ENCODE assay signal across 9 cellular contexts in genomic region chr15:72636519-72637282, GRCh38. TPM values are rescaled to one million over a fixed set of nuclear protein-coding genes. Genes with fewer than 3 reads are reported as not detected.
A peak's percentile ranks its signal among the peaks of the same experiment; 100 is the strongest.
DNase-seq lines count a peak whose midpoint lies in the region; ATAC-seq, FAIRE-seq and TF ChIP-seq lines count a peak whose summit lies in the region.
"Not testable (repeated sequence)": the region's sequence is repeated elsewhere in the genome, so short reads cannot be mapped to it uniquely, and the experiment has no call there.
"Had no signal": no experiment of that assay in that cellular context is flagged by ENCODE, and none has a peak within 500 bp of the region (broad histone marks: within the 10 kb centered on the region; RNA-seq: fewer than 3 reads in every experiment).

No MANE protein-coding gene starts in this region.

- in situ Hi-C loops in KBM-7 (cut with MboI; ENCODE audit: low pct_unique_long_range_greater_than_20kb, low sequenced_read_pairs): not testable (repeated sequence)
- in situ Hi-C loops in K562 (cut with MboI): loop anchor here (5.0 to 25.0 kb wide), 2 partner anchors 1466 to 1651 kb away; no protein-coding TSS in a partner anchor

- BruUV-seq in K562 (replicated peaks; lab: Mats Ljungman, UMichigan): TSS peak; percentile 97

- not testable (repeated sequence) for H4K20me1 ChIP-seq in K562 (replicated peaks; ENCODE audit: control insufficient read depth, insufficient read depth, low read length)

- not testable (repeated sequence) for H3K4me2 ChIP-seq in K562 (ENCODE audit: insufficient read depth, low read length)

- not testable (repeated sequence) for H2AFZ ChIP-seq in K562 (ENCODE audit: low read depth, low read length)

- H3K36me3 Mint-ChIP-seq in natural killer cell: not testable (repeated sequence)

- not testable (repeated sequence) for H3K9me1 ChIP-seq in K562 (ENCODE audit: control insufficient read depth, insufficient read depth, low read length)

- H3K27me3 ChIP-seq in K562 (ENCODE audit: control insufficient read depth in 2 of 2, insufficient read depth in 2 of 2, low read length in 2 of 2): not testable (repeated sequence)

- not testable (repeated sequence) for H3K4me3 ChIP-seq in K562

- POLR2A ChIA-PET in K562 (lab: Yijun Ruan, JAX): not testable (repeated sequence)

- TF ChIP-seq CTCF in K562 (IDR thresholded peaks at IDR 0.05 in 2 of 3, conservative IDR thresholded peaks at IDR 0.05 in 1 of 3; ENCODE audit: insufficient read depth in 2 of 3, low read depth in 1 of 3, low read length in 3 of 3); natural killer cell (IDR thresholded peaks at IDR 0.05): not testable (repeated sequence)

- H3K9me3 ChIP-seq in K562 (replicated peaks; ENCODE audit: control insufficient read depth, insufficient read depth, low read depth, low read length): not testable (repeated sequence)

- not testable (repeated sequence) for H3K27ac ChIP-seq in K562 (ENCODE audit: extremely low read depth, low read depth, low read length)

- H3K36me3 ChIP-seq in K562 (ENCODE audit: control insufficient read depth, insufficient read depth, low read length): not testable (repeated sequence)

- H3K4me1 Mint-ChIP-seq in natural killer cell: not testable (repeated sequence)

- not testable (repeated sequence) for TF ChIP-seq RAD21 in K562 (CRISPR knock-in tag; conservative IDR thresholded peaks at IDR 0.05 in 1 of 2, IDR thresholded peaks at IDR 0.05 in 1 of 2)

- DNase-seq in Ammon's horn (ENCODE audit: low spot score): peak; percentile 78
- DNase-seq in KBM-7: peak; percentile 35
- peak; percentile 13 to 35 for DNase-seq in activated CD4-positive, alpha-beta T cell treated with anti-CD3 and anti-CD28 coated beads for 4 hours
- DNase-seq in K562 (ENCODE audit: extremely low read depth in 1 of 4, low spot score in 3 of 4): peak in 1 of 4 experiments; percentile 81
- peak; percentile 86 for DNase-seq in Right ventricle myocardium superior
- peak; percentile 36 for DNase-seq in natural killer cell
- peak; percentile 48 to 60 for DNase-seq in stimulated activated CD4-positive, alpha-beta T cell treated with anti-CD3 and anti-CD28 coated beads, Interleukin-4, amount 100 ng/mL, for 48 hours (ENCODE audit: low read depth in 2 of 2)

- H3K4me1 ChIP-seq in K562 (replicated peaks in 1 of 2; ENCODE audit: control insufficient read depth in 2 of 2, insufficient read depth in 2 of 2, low read length in 2 of 2): not testable (repeated sequence)

- CTCF ChIA-PET in K562 (lab: Yijun Ruan, JAX; ENCODE audit: low intra/inter-chr PET ratio): not testable (repeated sequence)

- not testable (repeated sequence) for H3K9me3 Mint-ChIP-seq in natural killer cell

- not testable (repeated sequence) for FAIRE-seq in K562 (lab: Jason Lieb, UNC)

- H3K4me3 Mint-ChIP-seq in natural killer cell: peak overlapping the region; percentile 50

- not testable (repeated sequence) for TF ChIP-seq EP300 in K562 (IDR thresholded peaks at IDR 0.05; ENCODE audit: low read length)

- intact Hi-C loops in K562 (cut with micrococcal nuclease); Right ventricle myocardium superior (cut with DNase I); natural killer cell (cut with micrococcal nuclease): not testable (repeated sequence)

- peak overlapping the region in 1 of 2 donors; percentile 85 for H3K27ac Mint-ChIP-seq in natural killer cell

- not testable (repeated sequence) for H3K9ac ChIP-seq in K562 (ENCODE audit: insufficient read depth in 1 of 2, low read depth in 2 of 2, low read length in 2 of 2)

- peak; percentile 69 for ATAC-seq in GM21576 (IDR thresholded peaks at IDR 0.05; ENCODE audit: unreplicated experiment)
- ATAC-seq in K562: peak; percentile 90
- peak; percentile 97 for ATAC-seq in Right ventricle myocardium superior (ENCODE audit: poor library complexity)
- peak; percentile 46 to 88 (median 86) for ATAC-seq in natural killer cell

- not testable (repeated sequence) for H3K27me3 Mint-ChIP-seq in natural killer cell (ENCODE audit: low read depth in 2 of 2)

- not testable (repeated sequence) for TF ChIP-seq POLR2A in K562 (conservative IDR thresholded peaks at IDR 0.05)

- not testable (repeated sequence) for H3K79me2 ChIP-seq in K562 (ENCODE audit: control insufficient read depth, insufficient read depth, low read length)

- WGBS in K562 (ENCODE audit: insufficient coverage, low coverage, missing lambda C conversion rate): no CpG with 5 or more reads among the region's 43 CpGs

TF ChIP-seq in K562, 482 proteins besides CTCF, POLR2A, EP300 and RAD21 (continues in another document):
- TF ChIP-seq GABPA (tag; conservative IDR thresholded peaks at IDR 0.05; ENCODE audit: low read depth): peak; percentile 56; the same call in 1 of the 2 replicates
- TF ChIP-seq ELF1 (tag; IDR thresholded peaks at IDR 0.05): peak; percentile 42; the same call in 1 of the 2 replicates
- peak in 1 of 2 experiments; percentile 80; a peak in 2 of 4 replicates for TF ChIP-seq MAZ (CRISPR knock-in tag; conservative IDR thresholded peaks at IDR 0.05 in 1 of 2, IDR thresholded peaks at IDR 0.05 in 1 of 2)
- TF ChIP-seq RBFOX2 (IDR thresholded peaks at IDR 0.05; ENCODE audit: low read depth, low read length): peak; percentile 56

RNA-seq across cellular contexts. Expression of gene GOLGA6B, which starts 17.8 kb away (rescaled TPM):
- total RNA-seq in K562 (2011; cell fraction: chromatin; rRNA removed; ENCODE audit: low replicate concordance): not detected in 2 replicates
- not detected in 2 replicates for total RNA-seq in K562 (2011; cell fraction: nucleolus; rRNA removed)
- not detected in 2 replicates for total RNA-seq in K562 (2011; cell fraction: nucleoplasm; rRNA removed)
- total RNA-seq in K562 (2014; rRNA removed) (not detected in 2 replicates), K562 (2014; rRNA removed; fragmentation: Illumina TruSeq; extraction: Trizol) (not detected in 2 replicates), K562 (2015; rRNA removed; fragmentation: Illumina TruSeq; extraction: Trizol) (not detected in 2 replicates), K562 (2021) (not detected in 2 replicates), Right ventricle myocardium superior (not detected), natural killer cell (1 to 10 TPM in 1 of 3 donors, not detected in 2; 1.1 TPM)
- polyA plus RNA-seq in K562 (2011; rRNA removed) (not detected in 2 replicates), K562 (2014; fragmentation: Illumina TruSeq; extraction: Trizol) (not detected in 2 replicates), K562 (2014; fragmentation: Nextera tagmentation; extraction: Ambion mirVana) (not detected), K562 (2014; rRNA removed) (not detected in 2 replicates)
- not detected in 2 replicates for polyA plus RNA-seq in K562 (2011; cell fraction: cytosol; rRNA removed)
- polyA plus RNA-seq in K562 (2011; cell fraction: nucleus; rRNA removed): not detected in 2 replicates
- polyA plus RNA-seq in K562 (2012): not detected in 2 replicates
- not detected in 2 replicates for polyA minus RNA-seq in K562 (2011; rRNA and poly(A)+ RNA removed)
- polyA minus RNA-seq in K562 (2011; cell fraction: cytosol; rRNA and poly(A)+ RNA removed): not detected in 2 replicates
- polyA minus RNA-seq in K562 (2011; cell fraction: nucleus; rRNA and poly(A)+ RNA removed): not detected in 2 replicates
- polyA plus RNA-seq: IgD-negative memory B cell had no signal

RNA-seq across cellular contexts. Expression of gene HIGD2B, which starts 49.3 kb away (rescaled TPM):
- total RNA-seq in K562 (2011; cell fraction: chromatin; rRNA removed; ENCODE audit: low replicate concordance): 0.28 TPM in 1 of 2 replicates, not detected in the other
- 0.50 and 0.53 TPM in 2 replicates for total RNA-seq in K562 (2011; cell fraction: nucleolus; rRNA removed)
- total RNA-seq in K562 (2011; cell fraction: nucleoplasm; rRNA removed): 0.59 and 1.3 TPM in 2 replicates
- total RNA-seq in K562 (2014; rRNA removed) (0.14 and 0.41 TPM in 2 replicates), K562 (2014; rRNA removed; fragmentation: Illumina TruSeq; extraction: Trizol) (not detected in 2 replicates), K562 (2015; rRNA removed; fragmentation: Illumina TruSeq; extraction: Trizol) (0.18 TPM in 1 of 2 replicates, not detected in the other), K562 (2021) (0.22 TPM in 1 of 2 replicates, not detected in the other), Right ventricle myocardium superior (not detected), natural killer cell (1 to 10 TPM in 2 of 3 donors, under 1 TPM in 1; 0.88 to 1.8 (median 1.1) TPM)
- polyA plus RNA-seq in K562 (2011; rRNA removed) (not detected in 2 replicates), K562 (2014; fragmentation: Illumina TruSeq; extraction: Trizol) (not detected in 2 replicates), K562 (2014; fragmentation: Nextera tagmentation; extraction: Ambion mirVana) (under 1 TPM in 1 of 2 experiments, not detected in 1; 0.04 TPM), K562 (2014; rRNA removed) (not detected in 2 replicates)
- polyA plus RNA-seq in K562 (2011; cell fraction: cytosol; rRNA removed): not detected in 2 replicates
- polyA plus RNA-seq in K562 (2011; cell fraction: nucleus; rRNA removed): 0.11 and 0.17 TPM in 2 replicates
- not detected in 2 replicates for polyA plus RNA-seq in K562 (2012)
- 0.35 TPM in 1 of 2 replicates, not detected in the other for polyA minus RNA-seq in K562 (2011; rRNA and poly(A)+ RNA removed)
- not detected in 2 replicates for polyA minus RNA-seq in K562 (2011; cell fraction: cytosol; rRNA and poly(A)+ RNA removed)
- 0.40 and 0.78 TPM in 2 replicates for polyA minus RNA-seq in K562 (2011; cell fraction: nucleus; rRNA and poly(A)+ RNA removed)
- polyA plus RNA-seq: IgD-negative memory B cell had no signal

RNA-seq across cellular contexts. Expression of gene BBS4, which starts 49.3 kb away (rescaled TPM):
- 109 and 163 TPM in 2 replicates for total RNA-seq in K562 (2011; cell fraction: chromatin; rRNA removed; ENCODE audit: low replicate concordance)
- total RNA-seq in K562 (2011; cell fraction: nucleolus; rRNA removed): 45.7 and 60.0 TPM in 2 replicates
- 129 and 205 TPM in 2 replicates for total RNA-seq in K562 (2011; cell fraction: nucleoplasm; rRNA removed)
- total RNA-seq in K562 (2014; rRNA removed) (33.7 and 36.4 TPM in 2 replicates), K562 (2014; rRNA removed; fragmentation: Illumina TruSeq; extraction: Trizol) (33.2 and 38.2 TPM in 2 replicates), K562 (2015; rRNA removed; fragmentation: Illumina TruSeq; extraction: Trizol) (22.8 and 25.1 TPM in 2 replicates), K562 (2021) (26.2 and 29.0 TPM in 2 replicates), Right ventricle myocardium superior (11.5 TPM), natural killer cell (10 to 100 TPM; 24.7 to 37.2 (median 26.7) TPM)
- polyA plus RNA-seq in K562 (2011; rRNA removed) (58.5 and 72.0 TPM in 2 replicates), K562 (2014; fragmentation: Illumina TruSeq; extraction: Trizol) (38.8 and 50.0 TPM in 2 replicates), K562 (2014; fragmentation: Nextera tagmentation; extraction: Ambion mirVana) (10 to 100 TPM; 61.3 to 80.7 TPM), K562 (2014; rRNA removed) (34.3 and 38.9 TPM in 2 replicates)
- polyA plus RNA-seq in K562 (2011; cell fraction: cytosol; rRNA removed): 27.8 and 28.2 TPM in 2 replicates
- polyA plus RNA-seq in K562 (2011; cell fraction: nucleus; rRNA removed): 84.9 and 122 TPM in 2 replicates
- 23.3 and 35.1 TPM in 2 replicates for polyA plus RNA-seq in K562 (2012)
- polyA minus RNA-seq in K562 (2011; rRNA and poly(A)+ RNA removed): 52.7 and 58.9 TPM in 2 replicates
- polyA minus RNA-seq in K562 (2011; cell fraction: cytosol; rRNA and poly(A)+ RNA removed): 17.6 and 28.0 TPM in 2 replicates
- 34.3 and 54.1 TPM in 2 replicates for polyA minus RNA-seq in K562 (2011; cell fraction: nucleus; rRNA and poly(A)+ RNA removed)
